In genomic region chr9:107307331-107307730, GRCh38 we compare ENCODE assay signal across 19 cellular contexts. TPM values are rescaled to one million over a fixed set of nuclear protein-coding genes. Genes with fewer than 3 reads are reported as not detected.
DNase-seq lines count a peak whose midpoint lies in the region; ATAC-seq and TF ChIP-seq lines count a peak whose summit lies in the region.
"Had no signal": no experiment of that assay in that cellular context is flagged by ENCODE, and none has a peak within 500 bp of the region (broad histone marks: within the 10 kb centered on the region; RNA-seq: fewer than 3 reads in every experiment).

No MANE protein-coding gene starts in this region.

- ATAC-seq in activated naive CD8-positive, alpha-beta T cell treated with anti-CD3 and anti-CD28 coated beads, Interleukin-2, amount 50 U/mL, for 24 hours: peak; percentile 34
- ATAC-seq in T-cell (replicated peaks in 1 of 4): no peak
- peak; percentile 33 for ATAC-seq in left lobe of liver
- ATAC-seq in psoas muscle: peak; percentile 41 to 63 (median 54)

- peaks cover 48% of the 10 kb centered on the region for H3K4me1 Mint-ChIP-seq in activated naive CD8-positive, alpha-beta T cell treated with anti-CD3 and anti-CD28 coated beads, Interleukin-2, amount 50 U/mL, for 24 hours
- H3K4me1 Mint-ChIP-seq in activated naive CD8-positive, alpha-beta T cell treated with anti-CD3 and anti-CD28 coated beads for 36 hours: peaks cover 44% of the 10 kb centered on the region
- peaks cover 51 to 62% (median 53%) of the 10 kb centered on the region in 3 donors for H3K4me1 Mint-ChIP-seq in T-cell

- H3K9me3 ChIP-seq in psoas muscle: no peaks in the 10 kb centered on the region
- H3K9me3 ChIP-seq: BLaER1 had no signal

- TF ChIP-seq POLR2A in erythroblast (IDR thresholded peaks at IDR 0.05; ENCODE audit: low read length): no peak

- no peaks in the 10 kb centered on the region for H3K27me3 Mint-ChIP-seq in activated naive CD8-positive, alpha-beta T cell treated with anti-CD3 and anti-CD28 coated beads, Interleukin-2, amount 50 U/mL, for 24 hours
- no peaks in the 10 kb centered on the region for H3K27me3 Mint-ChIP-seq in activated naive CD8-positive, alpha-beta T cell treated with anti-CD3 and anti-CD28 coated beads for 36 hours
- no peaks in the 10 kb centered on the region for H3K27me3 Mint-ChIP-seq in T-cell

- POLR2A ChIA-PET in T-cell (lab: Charles Lee): no interaction called here

- H3K4me1 ChIP-seq in psoas muscle: peaks cover 20% of the 10 kb centered on the region
- H3K4me1 ChIP-seq: BLaER1 had no signal

- CTCF ChIA-PET in T-cell (lab: Charles Lee): interaction anchor here (0.6 to 1.0 kb wide), 3 partner anchors 8 to 115 kb away, joined by 3 to 4 read pairs (median 4); no protein-coding TSS in a partner anchor

- no peaks in the 10 kb centered on the region for H3K27me3 ChIP-seq in psoas muscle (ENCODE audit: insufficient read depth in 3 of 3, low read length in 2 of 3)
- H3K27me3 ChIP-seq: BLaER1 had no signal

- 62 to 85% (median 74%) methylated on average over 1 of the region's 1 CpG for WGBS in psoas muscle, 3 donors

- peaks cover 76% of the 10 kb centered on the region for H3K36me3 Mint-ChIP-seq in activated naive CD8-positive, alpha-beta T cell treated with anti-CD3 and anti-CD28 coated beads, Interleukin-2, amount 50 U/mL, for 24 hours (ENCODE audit: low read depth)
- H3K36me3 Mint-ChIP-seq in activated naive CD8-positive, alpha-beta T cell treated with anti-CD3 and anti-CD28 coated beads for 36 hours: peaks cover 48% of the 10 kb centered on the region
- peaks cover 55% of the 10 kb centered on the region for H3K36me3 Mint-ChIP-seq in T-cell

- H3K27ac Mint-ChIP-seq in activated naive CD8-positive, alpha-beta T cell treated with anti-CD3 and anti-CD28 coated beads, Interleukin-2, amount 50 U/mL, for 24 hours: peak overlapping the region; percentile 5
- H3K27ac Mint-ChIP-seq in activated naive CD8-positive, alpha-beta T cell treated with anti-CD3 and anti-CD28 coated beads for 36 hours: no peak overlapping the region
- H3K27ac Mint-ChIP-seq in T-cell: peak overlapping the region; percentile 17 to 31

- intact Hi-C loops in psoas muscle (cut with DNase I): no loop called here

- peaks cover 0 to 83% of the 10 kb centered on the region in 2 donors for H3K36me3 ChIP-seq in psoas muscle (ENCODE audit: insufficient read depth in 1 of 2, low read depth in 1 of 2)

- DNase-seq in activated naive CD8-positive, alpha-beta T cell treated with anti-CD3 and anti-CD28 coated beads, Interleukin-2, amount 50 U/mL, for 24 hours: no peak
- DNase-seq in activated naive CD8-positive, alpha-beta T cell treated with anti-CD3 and anti-CD28 coated beads for 36 hours: no peak
- DNase-seq in T-cell (no peak), left lobe of liver (ENCODE audit: low spot score) (no peak), psoas muscle (no peak), NCI-H128 (lab: John Stamatoyannopoulos, UW; ENCODE audit: unreplicated experiment) (no peak), erythroblast (lab: John Stamatoyannopoulos, UW) (no peak)
- DNase-seq in activated effector memory CD4-positive, alpha-beta T cell treated with Interleukin-2 at 50 U/mL for 16 hours: no peak
- DNase-seq: DMS 273 treated with DMSO at 0.1 percent for 48 hours, H9, KBM-7, NCI-H1436, NCI-H2029, NCI-H2171 treated with DMSO at 0.1 percent for 48 hours, NCI-H446 treated with DMSO at 0.1 percent for 48 hours, NCI-H748 treated with DMSO at 0.1 percent for 48 hours, OCI-M1, SHP77 treated with DMSO at 0.1 percent for 48 hours had no signal

- TF ChIP-seq CTCF in psoas muscle (IDR thresholded peaks at IDR 0.05): no peak

- no peak overlapping the region for H3K4me3 ChIP-seq in psoas muscle
- H3K4me3 ChIP-seq: BLaER1 had no signal

- H3K9me3 Mint-ChIP-seq in activated naive CD8-positive, alpha-beta T cell treated with anti-CD3 and anti-CD28 coated beads, Interleukin-2, amount 50 U/mL, for 24 hours: no peaks in the 10 kb centered on the region
- H3K9me3 Mint-ChIP-seq in activated naive CD8-positive, alpha-beta T cell treated with anti-CD3 and anti-CD28 coated beads for 36 hours: peaks cover 1% of the 10 kb centered on the region
- H3K9me3 Mint-ChIP-seq in T-cell: no peaks in the 10 kb centered on the region
- H3K9me3 Mint-ChIP-seq: H9 had no signal

- H3K4me3 Mint-ChIP-seq in activated naive CD8-positive, alpha-beta T cell treated with anti-CD3 and anti-CD28 coated beads, Interleukin-2, amount 50 U/mL, for 24 hours: no peak overlapping the region
- no peak overlapping the region for H3K4me3 Mint-ChIP-seq in activated naive CD8-positive, alpha-beta T cell treated with anti-CD3 and anti-CD28 coated beads for 36 hours
- no peak overlapping the region for H3K4me3 Mint-ChIP-seq in T-cell
- H3K4me3 Mint-ChIP-seq: H9 had no signal

- H3K27ac ChIP-seq in psoas muscle: peak overlapping the region; percentile 41
- H3K27ac ChIP-seq: BLaER1 had no signal

RNA-seq across cellular contexts. Expression of gene RAD23B, which starts 24.3 kb away (rescaled TPM):
- 100 to 1,000 TPM; 142 to 148 TPM for total RNA-seq in activated naive CD8-positive, alpha-beta T cell treated with anti-CD3 and anti-CD28 coated beads for 36 hours
- 10 to 100 TPM; 55.0 to 68.4 (median 56.2) TPM for total RNA-seq in T-cell
- total RNA-seq in left lobe of liver: 98.7 TPM
- 100 to 1,000 TPM; 175 to 258 (median 233) TPM for total RNA-seq in psoas muscle
- 100 to 1,000 TPM; 126 to 283 (median 135) TPM for polyA plus RNA-seq in psoas muscle

Comparison
In these comparisons a context has a peak if more than half of its experiments do, and no peak if none do; other contexts are left out.
1. ATAC-seq: peak in activated naive CD8-positive, alpha-beta T cell treated with anti-CD3 and anti-CD28 coated beads, Interleukin-2, amount 50 U/mL, for 24 hours (single experiment), left lobe of liver (single experiment) and psoas muscle (4 of 4); none in T-cell (0 of 4).